ENCODE assay signal across 9 cellular contexts in genomic region chr5:148912714-148913398, GRCh38.
DNase-seq lines count a peak whose midpoint lies in the region; ATAC-seq and TF ChIP-seq lines count a peak whose summit lies in the region.
"Had no signal": no experiment of that assay in that cellular context is flagged by ENCODE, and none has a peak within 500 bp of the region (broad histone marks: within the 10 kb centered on the region; RNA-seq: fewer than 3 reads in every experiment).

No MANE protein-coding gene starts in this region.

- H3K9me3 ChIP-seq in DND-41 (ENCODE audit: insufficient read depth, low read length, severe bottlenecking) (no peaks in the 10 kb centered on the region), endodermal cell (ENCODE audit: control insufficient read depth, low read length) (no peaks in the 10 kb centered on the region), neural cell (ENCODE audit: low read length) (no peaks in the 10 kb centered on the region)

- no peaks in the 10 kb centered on the region for H3K9me3 Mint-ChIP-seq in endodermal cell

- H3K27ac ChIP-seq in DND-41 (ENCODE audit: low read length), result no peak overlapping the region
- no peak overlapping the region for H3K27ac ChIP-seq in endodermal cell (ENCODE audit: low read depth, low read length)
- no peak overlapping the region for H3K27ac ChIP-seq in neural cell (ENCODE audit: low read length)

- H3K9ac ChIP-seq in DND-41 (ENCODE audit: low read depth, low read length), result no peak overlapping the region
- H3K9ac ChIP-seq in endodermal cell (ENCODE audit: extremely low read depth, low read length, poor library complexity, severe bottlenecking), result no peak overlapping the region
- no peak overlapping the region for H3K9ac ChIP-seq in neural cell (ENCODE audit: low read length)

- H3K4me3 ChIP-seq in DND-41 (ENCODE audit: low read depth in 1 of 2, low read length in 2 of 2) (no peak overlapping the region), endodermal cell (ENCODE audit: low read length) (no peak overlapping the region), neural cell (ENCODE audit: low read length) (no peak overlapping the region)

- no peaks in the 10 kb centered on the region for H4K20me1 ChIP-seq in DND-41 (ENCODE audit: insufficient read depth, low read length)
- H4K20me1 ChIP-seq in neural cell (ENCODE audit: insufficient read depth), result no peaks in the 10 kb centered on the region

- no peaks in the 10 kb centered on the region for H3K36me3 Mint-ChIP-seq in endodermal cell (ENCODE audit: low read depth)

- peaks cover 20% of the 10 kb centered on the region for H3K4me1 Mint-ChIP-seq in endodermal cell

- ATAC-seq in DND-41 (ENCODE audit: insufficient read depth, low read depth) (no peak), GM18909 (IDR thresholded peaks at IDR 0.05; ENCODE audit: poor library complexity, unreplicated experiment) (no peak)

- no peaks in the 10 kb centered on the region for H3F3A ChIP-seq in neural cell (ENCODE audit: insufficient read depth, low read length, poor library complexity, severe bottlenecking)

- WGBS in endodermal cell (ENCODE audit: insufficient coverage in 1 of 2, insufficient read length in 1 of 2), 2 experiments, result 35 to 36% methylated on average over 2 to 9 of the region's 9 CpGs

- H3K27ac Mint-ChIP-seq in endodermal cell, result peak overlapping the region; percentile 97

- H3K4me2 ChIP-seq in DND-41 (ENCODE audit: insufficient read depth, low read length) (no peak overlapping the region), neural cell (ENCODE audit: low read length) (no peak overlapping the region)

- peak; percentile 10 for TF ChIP-seq CTCF in DND-41 (IDR thresholded peaks at IDR 0.05; ENCODE audit: borderline replicate concordance, extremely low read depth, low read length, poor library complexity, severe bottlenecking)
- TF ChIP-seq CTCF in endodermal cell (conservative IDR thresholded peaks at IDR 0.05), result peak; percentile 77
- peak; percentile 33 for TF ChIP-seq CTCF in neural cell (IDR thresholded peaks at IDR 0.05; ENCODE audit: poor library complexity, severe bottlenecking)

- peaks cover 36% of the 10 kb centered on the region for H3K27me3 Mint-ChIP-seq in endodermal cell (ENCODE audit: insufficient read depth)

- H3K79me2 ChIP-seq in DND-41 (ENCODE audit: insufficient read depth, low read length) (no peaks in the 10 kb centered on the region), neural cell (replicated peaks; ENCODE audit: insufficient read depth, low read length) (no peaks in the 10 kb centered on the region)

- H2AFZ ChIP-seq in DND-41 (ENCODE audit: low read depth, low read length), result no peak overlapping the region
- H2AFZ ChIP-seq in neural cell (ENCODE audit: low read depth, low read length), result no peak overlapping the region

- no peaks in the 10 kb centered on the region for H3K9me2 ChIP-seq in neural cell (ENCODE audit: insufficient read depth, low read length)

- DNase-seq in DND-41 (no peak), NCI-H526 treated with DMSO at 0.1 percent for 48 hours (lab: John Stamatoyannopoulos, UW) (peak; percentile 11), endodermal cell (peak; percentile 91), NCI-H446 (lab: John Stamatoyannopoulos, UW) (no peak), AML-193 (lab: John Stamatoyannopoulos, UW) (no peak)
- DNase-seq in stimulated activated CD4-positive, alpha-beta T cell treated with anti-CD3 and anti-CD28 coated beads, Interleukin-2, amount 100 ng/mL, for 48 hours, result no peak
- DNase-seq: stimulated activated CD4-positive, alpha-beta T cell treated with anti-CD3 and anti-CD28 coated beads, Interleukin-4, amount 100 ng/mL, for 24 hours had no signal

- no peak for TF ChIP-seq RAD21 in neural cell (conservative IDR thresholded peaks at IDR 0.05)

- H3K27me3 ChIP-seq in DND-41 (ENCODE audit: insufficient read depth, low read length, poor library complexity), result peaks cover 3% of the 10 kb centered on the region
- H3K27me3 ChIP-seq in endodermal cell (ENCODE audit: control insufficient read depth, insufficient read depth, low read length, poor library complexity, severe bottlenecking), result peaks cover 9% of the 10 kb centered on the region
- H3K27me3 ChIP-seq in neural cell (ENCODE audit: insufficient read depth, low read depth, low read length), result no peaks in the 10 kb centered on the region

- no peak overlapping the region for H3K4me3 Mint-ChIP-seq in endodermal cell

- TF ChIP-seq EP300 in neural cell (conservative IDR thresholded peaks at IDR 0.05; ENCODE audit: poor library complexity, severe bottlenecking), result no peak

- H3K36me3 ChIP-seq in DND-41 (ENCODE audit: insufficient read depth, low read length) (no peaks in the 10 kb centered on the region), endodermal cell (ENCODE audit: control insufficient read depth, insufficient read depth, low read length) (no peaks in the 10 kb centered on the region), neural cell (ENCODE audit: insufficient read depth, low read length) (no peaks in the 10 kb centered on the region)

- H3K4me1 ChIP-seq in DND-41 (ENCODE audit: insufficient read depth, low read length) (no peaks in the 10 kb centered on the region), endodermal cell (ENCODE audit: control insufficient read depth, insufficient read depth, low read length) (peaks cover 16% of the 10 kb centered on the region)

TF ChIP-seq in neural cell, 6 proteins besides CTCF, POLR2A, EP300 and RAD21:
- TF ChIP-seq MXI1 (conservative IDR thresholded peaks at IDR 0.05; ENCODE audit: poor library complexity, severe bottlenecking), result no peak
- TF ChIP-seq TAF1 (IDR thresholded peaks at IDR 0.05; ENCODE audit: low read depth), result no peak
- TF ChIP-seq SMC3 (conservative IDR thresholded peaks at IDR 0.05; ENCODE audit: poor library complexity), result no peak
- TF ChIP-seq, protein P1, sequence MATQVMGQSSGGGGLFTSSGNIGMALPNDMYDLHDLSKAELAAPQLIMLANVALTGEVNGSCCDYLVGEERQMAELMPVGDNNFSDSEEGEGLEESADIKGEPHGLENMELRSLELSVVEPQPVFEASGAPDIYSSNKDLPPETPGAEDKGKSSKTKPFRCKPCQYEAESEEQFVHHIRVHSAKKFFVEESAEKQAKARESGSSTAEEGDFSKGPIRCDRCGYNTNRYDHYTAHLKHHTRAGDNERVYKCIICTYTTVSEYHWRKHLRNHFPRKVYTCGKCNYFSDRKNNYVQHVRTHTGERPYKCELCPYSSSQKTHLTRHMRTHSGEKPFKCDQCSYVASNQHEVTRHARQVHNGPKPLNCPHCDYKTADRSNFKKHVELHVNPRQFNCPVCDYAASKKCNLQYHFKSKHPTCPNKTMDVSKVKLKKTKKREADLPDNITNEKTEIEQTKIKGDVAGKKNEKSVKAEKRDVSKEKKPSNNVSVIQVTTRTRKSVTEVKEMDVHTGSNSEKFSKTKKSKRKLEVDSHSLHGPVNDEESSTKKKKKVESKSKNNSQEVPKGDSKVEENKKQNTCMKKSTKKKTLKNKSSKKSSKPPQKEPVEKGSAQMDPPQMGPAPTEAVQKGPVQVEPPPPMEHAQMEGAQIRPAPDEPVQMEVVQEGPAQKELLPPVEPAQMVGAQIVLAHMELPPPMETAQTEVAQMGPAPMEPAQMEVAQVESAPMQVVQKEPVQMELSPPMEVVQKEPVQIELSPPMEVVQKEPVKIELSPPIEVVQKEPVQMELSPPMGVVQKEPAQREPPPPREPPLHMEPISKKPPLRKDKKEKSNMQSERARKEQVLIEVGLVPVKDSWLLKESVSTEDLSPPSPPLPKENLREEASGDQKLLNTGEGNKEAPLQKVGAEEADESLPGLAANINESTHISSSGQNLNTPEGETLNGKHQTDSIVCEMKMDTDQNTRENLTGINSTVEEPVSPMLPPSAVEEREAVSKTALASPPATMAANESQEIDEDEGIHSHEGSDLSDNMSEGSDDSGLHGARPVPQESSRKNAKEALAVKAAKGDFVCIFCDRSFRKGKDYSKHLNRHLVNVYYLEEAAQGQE (IDR thresholded peaks at IDR 0.05; ENCODE audit: borderline replicate concordance), result no peak
- no peak for TF ChIP-seq EZH2 (IDR thresholded peaks at IDR 0.05; ENCODE audit: borderline replicate concordance, insufficient read depth, low read length, poor library complexity, severe bottlenecking)
- no peak for TF ChIP-seq POLR2AphosphoS5 (IDR thresholded peaks at IDR 0.05)

Comparison
In these comparisons a context has a peak if more than half of its experiments do, and no peak if none do; other contexts are left out.
1. DNase-seq: peak in NCI-H526 treated with DMSO at 0.1 percent for 48 hours (single experiment) and endodermal cell (single experiment); none in DND-41 (single experiment), NCI-H446 (0 of 2), AML-193 (0 of 2) and stimulated activated CD4-positive, alpha-beta T cell treated with anti-CD3 and anti-CD28 coated beads, Interleukin-2, amount 100 ng/mL, for 48 hours (0 of 2).
2. CTCF ChIP-seq: peak in every context shown above with its lines; median percentile 77 in endodermal cell; 33 in neural cell; 10 in DND-41.